In genomic region chr9:94985649-94986048, GRCh38 we compare ENCODE assay signal across 20 cellular contexts.
"Had no signal": no experiment of that assay in that cellular context is flagged by ENCODE, and none has a peak within 500 bp of the region (broad histone marks: within the 10 kb centered on the region; RNA-seq: fewer than 3 reads in every experiment).

No MANE protein-coding gene starts in this region.

- H3K9me3 ChIP-seq: esophagus squamous epithelium, gastroesophageal sphincter, sigmoid colon had no signal

- H3K4me3 ChIP-seq: coronary artery, esophagus squamous epithelium, gastroesophageal sphincter, sigmoid colon had no signal

- H3K27ac Mint-ChIP-seq: activated naive CD8-positive, alpha-beta T cell treated with anti-CD3 and anti-CD28 coated beads, Interleukin-2, amount 10 ng/mL, durations not matched to agents 7 days and 5 days; naive B cell; stimulated activated naive B cell treated with anti-CD40 and anti-IgM and Interleukin-4, amounts not matched to agents 10 μg/mL and 1 μg/mL and 100 μg/mL, for 72 hours had no signal

- H3K36me3 ChIP-seq: esophagus squamous epithelium, gastroesophageal sphincter, sigmoid colon had no signal

- H3K4me1 ChIP-seq: esophagus squamous epithelium, gastroesophageal sphincter, sigmoid colon had no signal

- H3K27me3 ChIP-seq: esophagus squamous epithelium, gastroesophageal sphincter, sigmoid colon had no signal

- H3K27me3 Mint-ChIP-seq: naive B cell; stimulated activated naive B cell treated with anti-CD40 and anti-IgM and Interleukin-4, amounts not matched to agents 10 μg/mL and 1 μg/mL and 100 μg/mL, for 72 hours had no signal

- H3K27ac ChIP-seq: coronary artery, esophagus squamous epithelium, gastroesophageal sphincter, sigmoid colon had no signal

- H3K9me3 Mint-ChIP-seq: activated naive CD8-positive, alpha-beta T cell treated with anti-CD3 and anti-CD28 coated beads, Interleukin-2, amount 10 ng/mL, durations not matched to agents 7 days and 5 days; activated T-cell treated with anti-CD3 and anti-CD28 coated beads, Interleukin-2, amount 50 U/mL, for 4 hours; naive B cell; neural crest cell; stimulated activated naive B cell treated with anti-CD40 and anti-IgM and Interleukin-4, amounts not matched to agents 10 μg/mL and 1 μg/mL and 100 μg/mL, for 72 hours had no signal

- ATAC-seq: activated T-cell treated with anti-CD3 and anti-CD28 coated beads, Interleukin-2, amount 50 U/mL, for 4 hours; gastroesophageal sphincter; stimulated activated naive B cell treated with anti-CD40 and anti-IgM and Interleukin-4, amounts not matched to agents 10 μg/mL and 1 μg/mL and 100 μg/mL, for 72 hours had no signal

- H3K4me1 Mint-ChIP-seq: naive B cell had no signal

- DNase-seq: activated CD4-positive, alpha-beta T cell treated with anti-CD3 and anti-CD28 coated beads for 1 hour; activated CD8-positive, alpha-beta memory T cell treated with anti-CD3 and anti-CD28 coated beads, Interleukin-2, amount 50 U/mL, for 48 hours; activated naive CD4-positive, alpha-beta T cell treated with Interleukin-2 at 50 U/mL for 16 hours; activated naive CD8-positive, alpha-beta T cell treated with anti-CD3 and anti-CD28 coated beads, Interleukin-2, amount 10 ng/mL, durations not matched to agents 7 days and 5 days; activated T-cell treated with anti-CD3 and anti-CD28 coated beads, Interleukin-2, amount 50 U/mL, for 4 hours; amniotic stem cell; cerebellar nuclear complex; esophagus squamous epithelium; naive B cell; occipital lobe; posterior cingulate gyrus; sigmoid colon; stimulated activated CD4-positive, alpha-beta T cell treated with anti-CD3 and anti-CD28 coated beads, Interleukin-2, amount 100 ng/mL, for 48 hours; stimulated activated CD8-positive, alpha-beta memory T cell treated with anti-CD3 and anti-CD28 coated beads, Interleukin-4, amount 100 ng/mL, for 48 hours; stimulated activated naive B cell treated with anti-CD40 and anti-IgM and Interleukin-4, amounts not matched to agents 10 μg/mL and 1 μg/mL and 100 μg/mL, for 72 hours; trophoblast cell had no signal

- H3K4me3 Mint-ChIP-seq: activated naive CD8-positive, alpha-beta T cell treated with anti-CD3 and anti-CD28 coated beads, Interleukin-2, amount 10 ng/mL, durations not matched to agents 7 days and 5 days; activated T-cell treated with anti-CD3 and anti-CD28 coated beads, Interleukin-2, amount 50 U/mL, for 4 hours; naive B cell; neural crest cell; stimulated activated naive B cell treated with anti-CD40 and anti-IgM and Interleukin-4, amounts not matched to agents 10 μg/mL and 1 μg/mL and 100 μg/mL, for 72 hours had no signal

- FAIRE-seq: islet of Langerhans had no signal
